ENCODE assay signal across 26 cellular contexts in the genomic region with DNA sequence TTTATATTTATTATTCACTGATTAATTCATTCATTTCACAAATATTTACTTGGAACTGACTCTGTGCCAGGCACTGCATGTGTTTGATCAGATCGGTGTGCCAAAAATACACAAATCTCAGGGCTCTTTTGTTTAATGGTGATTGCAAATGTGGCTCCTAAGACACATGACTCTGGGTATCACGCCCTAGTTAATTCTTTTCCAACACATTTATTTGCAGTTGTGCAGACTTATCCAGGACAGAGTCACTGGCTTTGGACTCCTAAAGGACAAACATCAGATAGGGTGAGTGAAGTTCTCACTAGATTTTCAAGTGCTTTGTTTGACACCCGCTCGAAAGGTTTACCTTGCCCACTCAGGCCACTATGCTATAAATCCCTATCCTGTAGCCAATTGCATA.
"Had no signal": no experiment of that assay in that cellular context is flagged by ENCODE, and none has a peak within 500 bp of the region (broad histone marks: within the 10 kb centered on the region; RNA-seq: fewer than 3 reads in every experiment).

No MANE protein-coding gene starts in this region.

- H3K9me3 ChIP-seq: heart left ventricle had no signal

- DNase-seq: activated CD4-positive, alpha-beta T cell treated with anti-CD3 and anti-CD28 coated beads for 36 hours; activated CD4-positive, alpha-beta T cell treated with anti-CD3 and anti-CD28 coated beads, Interleukin-2, amount 50 U/mL, for 1 hour; activated CD4-positive, alpha-beta T cell treated with anti-CD3 and anti-CD28 coated beads, Interleukin-2, amount 50 U/mL, for 48 hours; activated CD4-positive, CD25-positive, alpha-beta regulatory T cell; activated CD4-positive, CD25-positive, alpha-beta regulatory T cell treated with anti-CD3 and anti-CD28 coated beads, Interleukin-2, amount 50 U/mL, for 72 hours; activated CD8-positive, alpha-beta memory T cell treated with anti-CD3 and anti-CD28 coated beads for 24 hours; activated CD8-positive, alpha-beta T cell treated with anti-CD3 and anti-CD28 coated beads for 36 hours; activated effector memory CD4-positive, alpha-beta T cell treated with Interleukin-2 at 50 U/mL for 16 hours; activated gamma-delta T cell treated with Interleukin-2 at 50 U/mL for 16 hours; activated naive CD4-positive, alpha-beta T cell treated with anti-CD3 and anti-CD28 coated beads, Interleukin-2, amount 50 U/mL, for 16 hours; activated naive CD4-positive, alpha-beta T cell treated with Interleukin-2 at 50 U/mL for 16 hours; activated T-cell treated with anti-CD3 and anti-CD28 coated beads, Interleukin-2, amount 50 U/mL, for 4 hours; amniotic stem cell; anterior cingulate cortex; brain microvascular endothelial cell; dorsolateral prefrontal cortex; effector memory CD4-positive, alpha-beta T cell; endodermal cell; foreskin fibroblast; glutamatergic neuron; heart left ventricle; T-helper 17 cell; T1000 had no signal

- H3K27ac ChIP-seq: brain microvascular endothelial cell, coronary artery, dorsolateral prefrontal cortex, heart left ventricle had no signal

- H3K4me3 ChIP-seq: coronary artery, dorsolateral prefrontal cortex, heart left ventricle had no signal

- H3K36me3 ChIP-seq: brain microvascular endothelial cell, heart left ventricle had no signal

- H3K27me3 ChIP-seq: brain microvascular endothelial cell, heart left ventricle had no signal

- ATAC-seq: activated CD4-positive, alpha-beta T cell treated with anti-CD3 and anti-CD28 coated beads for 36 hours; activated CD8-positive, alpha-beta T cell treated with anti-CD3 and anti-CD28 coated beads for 36 hours; activated T-cell treated with anti-CD3 and anti-CD28 coated beads, Interleukin-2, amount 50 U/mL, for 4 hours; activated T-helper 17 cell treated with anti-CD3 and anti-CD28 coated beads, Interleukin-2, amount 50 U/mL, for 72 hours; esophagus mucosa; heart left ventricle; T-helper 17 cell had no signal
